9 cellular contexts compared by ENCODE assay signal in the genomic region with DNA sequence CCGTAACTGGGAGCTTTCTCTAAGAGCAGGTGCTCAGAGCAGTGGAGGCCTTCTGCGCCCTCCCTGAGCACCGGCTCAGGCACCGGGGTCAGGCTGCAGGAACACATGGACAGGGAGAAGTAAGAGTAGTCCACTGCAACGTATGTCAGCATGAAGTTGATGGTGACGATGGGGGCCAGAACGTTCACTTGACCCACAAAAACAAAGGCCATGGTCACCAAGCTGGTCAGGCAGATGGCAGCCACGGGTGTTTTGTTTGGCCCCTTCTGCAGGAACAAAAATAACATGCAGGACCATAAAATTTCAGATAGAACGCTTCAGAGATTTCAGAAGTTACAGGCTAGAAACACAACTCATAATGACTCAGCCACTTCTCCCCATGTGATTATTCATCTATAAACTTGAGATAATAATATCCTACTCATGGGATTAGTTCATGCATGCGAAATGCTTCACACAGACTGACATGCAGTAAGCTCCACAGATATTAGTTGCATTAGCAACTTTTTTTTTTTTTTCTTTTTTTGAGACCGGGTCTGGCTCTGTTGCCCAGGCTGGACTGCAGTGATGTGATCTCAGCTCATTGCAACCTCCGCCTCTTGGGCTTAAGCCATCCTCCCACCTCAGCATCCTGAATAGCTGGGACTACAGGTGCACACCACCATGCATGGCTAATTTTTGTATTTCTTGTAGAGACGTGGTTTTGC. TPM values are rescaled to one million over a fixed set of nuclear protein-coding genes. Genes with fewer than 3 reads are reported as not detected.
DNase-seq lines count a peak whose midpoint lies in the region; ATAC-seq, FAIRE-seq and TF ChIP-seq lines count a peak whose summit lies in the region.
"Had no signal": no experiment of that assay in that cellular context is flagged by ENCODE, and none has a peak within 500 bp of the region (broad histone marks: within the 10 kb centered on the region; RNA-seq: fewer than 3 reads in every experiment).

No MANE protein-coding gene starts in this region.

- H3K27ac ChIP-seq in ACC112 (ENCODE audit: low read depth, low read length) (peak overlapping the region; percentile 94), endothelial cell of umbilical vein (ENCODE audit: insufficient read depth, low read depth, low read length) (no peak overlapping the region)

- H3K27me3 ChIP-seq in ACC112 (ENCODE audit: insufficient read depth, low read length) (no peaks in the 10 kb centered on the region), endothelial cell of umbilical vein (ENCODE audit: control insufficient read depth in 2 of 2, insufficient read depth in 2 of 2, low read length in 2 of 2) (no peaks in the 10 kb centered on the region)

- peaks cover 8% of the 10 kb centered on the region for H3K36me3 Mint-ChIP-seq in mesothelial cell of epicardium

- no peaks in the 10 kb centered on the region for H4K20me1 ChIP-seq in endothelial cell of umbilical vein (replicated peaks; ENCODE audit: control insufficient read depth, extremely low read depth, insufficient read depth, low read length)

- H3K4me3 ChIP-seq in ACC112 (ENCODE audit: low read depth, low read length) (peak overlapping the region; percentile 53; the same call in 1 of the 2 replicates), endothelial cell of umbilical vein (replicated peaks in 1 of 3; ENCODE audit: insufficient read depth in 1 of 3, low read depth in 1 of 3, low read length in 3 of 3) (no peak overlapping the region)

- H3K36me3 ChIP-seq in ACC112 (ENCODE audit: insufficient read depth, low read length) = peaks cover 4% of the 10 kb centered on the region; the same call in 1 of the 2 replicates
- H3K36me3 ChIP-seq in endothelial cell of umbilical vein (ENCODE audit: control insufficient read depth in 2 of 2, extremely low read depth in 1 of 2, insufficient read depth in 2 of 2, low read length in 2 of 2) = no peaks in the 10 kb centered on the region

- peak; percentile 69 for FAIRE-seq in endothelial cell of umbilical vein (lab: Jason Lieb, UNC)
- FAIRE-seq: endometrium had no signal

- H2AFZ ChIP-seq in ACC112 (ENCODE audit: low read length, unreplicated experiment) (no peak overlapping the region), endothelial cell of umbilical vein (ENCODE audit: low read depth, low read length) (peak overlapping the region; percentile 50)

- no peaks in the 10 kb centered on the region for H3K9me3 ChIP-seq in endothelial cell of umbilical vein (replicated peaks; ENCODE audit: control insufficient read depth, insufficient read depth, low read length)

- H3K79me2 ChIP-seq in ACC112 (ENCODE audit: control insufficient read depth, insufficient read depth, low read length, unreplicated experiment) (no peaks in the 10 kb centered on the region), endothelial cell of umbilical vein (ENCODE audit: control insufficient read depth, insufficient read depth, low read length) (no peaks in the 10 kb centered on the region)

- H3K9me1 ChIP-seq in endothelial cell of umbilical vein (replicated peaks; ENCODE audit: control insufficient read depth, extremely low read depth, insufficient read depth, low read length) = no peaks in the 10 kb centered on the region

- TF ChIP-seq POLR2A in endothelial cell of umbilical vein (IDR thresholded peaks at IDR 0.05; ENCODE audit: low read depth, low read length) = no peak

- H3K9ac ChIP-seq in endothelial cell of umbilical vein (replicated peaks; ENCODE audit: extremely low read depth, insufficient read depth, low read length) = no peak overlapping the region

- TF ChIP-seq CTCF in endothelial cell of umbilical vein (IDR thresholded peaks at IDR 0.05; ENCODE audit: extremely low read depth in 1 of 2, insufficient read depth in 1 of 2, low read depth in 1 of 2, low read length in 2 of 2) (no peak), mesothelial cell of epicardium (IDR thresholded peaks at IDR 0.05; ENCODE audit: unreplicated experiment) (no peak)

- BruUV-seq in endothelial cell of umbilical vein (replicated peaks; lab: Mats Ljungman, UMichigan) = no TSS peak

- H3K4me2 ChIP-seq in endothelial cell of umbilical vein (ENCODE audit: insufficient read depth, low read length) = no peak overlapping the region

- H3K9me3 Mint-ChIP-seq in mesothelial cell of epicardium = peaks cover 9% of the 10 kb centered on the region

- peaks cover 4% of the 10 kb centered on the region for H3K4me1 Mint-ChIP-seq in mesothelial cell of epicardium

- dilution Hi-C loops in endothelial cell of umbilical vein (cut with MboI; ENCODE audit: extremely low pct_ligation_motif_present, low sequenced_read_pairs) = no loop called here

- peaks cover 48% of the 10 kb centered on the region for H3K4me1 ChIP-seq in ACC112 (ENCODE audit: control insufficient read depth, insufficient read depth, low read length, unreplicated experiment)
- peaks cover 9% of the 10 kb centered on the region for H3K4me1 ChIP-seq in endothelial cell of umbilical vein (ENCODE audit: control insufficient read depth, extremely low read depth, insufficient read depth, low read length)

- intact Hi-C loops in endothelial cell of umbilical vein (cut with micrococcal nuclease) = no loop called here

- no peaks in the 10 kb centered on the region for H3K27me3 Mint-ChIP-seq in mesothelial cell of epicardium (ENCODE audit: low read depth)

- CTCF ChIA-PET in endothelial cell of umbilical vein (lab: Charles Lee) = interaction anchor here (0.6 to 1.5 kb wide), 4 partner anchors 11 to 21 kb away, joined by 3 to 4 read pairs (median 4); no protein-coding TSS in a partner anchor

- H3K27ac Mint-ChIP-seq in mesothelial cell of epicardium = no peak overlapping the region

- POLR2A ChIA-PET in endothelial cell of umbilical vein (lab: Charles Lee) = interaction anchor here (0.7 kb wide), 1 partner anchor 432 kb away, joined by 3 read pairs; no protein-coding TSS in a partner anchor

- DNase-seq in endothelial cell of umbilical vein (ENCODE audit: low read depth, low spot score) (peak; percentile 46), NCI-H69 (lab: John Stamatoyannopoulos, UW) (no peak), SW 1271 (lab: John Stamatoyannopoulos, UW) (no peak), mesothelial cell of epicardium (ENCODE audit: low spot score in 2 of 2, unreplicated experiment in 2 of 2) (no peak)
- no peak for DNase-seq in stimulated activated naive CD4-positive, alpha-beta T cell (lab: John Stamatoyannopoulos, UW)

- ATAC-seq in GM18909 (IDR thresholded peaks at IDR 0.05; ENCODE audit: poor library complexity, unreplicated experiment) = peak; percentile 43
- ATAC-seq in HG03439 (IDR thresholded peaks at IDR 0.05; ENCODE audit: unreplicated experiment) = peak; percentile 45

- H3K4me3 Mint-ChIP-seq in mesothelial cell of epicardium = no peak overlapping the region

TF ChIP-seq in endothelial cell of umbilical vein, 7 proteins besides CTCF, POLR2A, EP300 and RAD21:
- no peak for TF ChIP-seq GATA2 (IDR thresholded peaks at IDR 0.05; ENCODE audit: insufficient read depth, insufficient read length, low read depth, low read length)
- peak; percentile 72 for TF ChIP-seq FOS (IDR thresholded peaks at IDR 0.05; ENCODE audit: borderline replicate concordance, insufficient read depth, low read length)
- TF ChIP-seq, protein P1, sequence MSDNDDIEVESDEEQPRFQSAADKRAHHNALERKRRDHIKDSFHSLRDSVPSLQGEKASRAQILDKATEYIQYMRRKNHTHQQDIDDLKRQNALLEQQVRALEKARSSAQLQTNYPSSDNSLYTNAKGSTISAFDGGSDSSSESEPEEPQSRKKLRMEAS (IDR thresholded peaks at IDR 0.05; ENCODE audit: insufficient read depth, insufficient read length) = no peak
- TF ChIP-seq MYC (IDR thresholded peaks at IDR 0.05; ENCODE audit: low read depth, low read length) = no peak
- TF ChIP-seq JUN (IDR thresholded peaks at IDR 0.05; ENCODE audit: borderline replicate concordance, insufficient read depth, insufficient read length, low read depth) = no peak

RNA-seq across cellular contexts. Expression of gene HEG1, which starts 52.2 kb away (rescaled TPM):
- total RNA-seq in endothelial cell of umbilical vein (87.0 and 106 TPM in 2 replicates), mesothelial cell of epicardium (12.8 to 14.4 TPM (median 13.8 TPM) in 3 replicates)
- polyA plus RNA-seq in endothelial cell of umbilical vein = 40.9 and 50.1 TPM in 2 replicates
- 40.6 and 42.2 TPM in 2 replicates for polyA plus RNA-seq in endothelial cell of umbilical vein (2011; cell fraction: cytosol; rRNA removed)
- 50.1 and 53.9 TPM in 2 replicates for polyA plus RNA-seq in endothelial cell of umbilical vein (2011; cell fraction: nucleus; rRNA removed)
- 54.3 and 76.5 TPM in 2 replicates for polyA plus RNA-seq in endothelial cell of umbilical vein (2012)
- 131 and 134 TPM in 2 replicates for polyA minus RNA-seq in endothelial cell of umbilical vein
- 39.0 TPM for polyA minus RNA-seq in endothelial cell of umbilical vein (2011; cell fraction: cytosol; rRNA and poly(A)+ RNA removed)
- 47.2 and 83.6 TPM in 2 replicates for polyA minus RNA-seq in endothelial cell of umbilical vein (2011; cell fraction: nucleus; rRNA and poly(A)+ RNA removed)
